ENCODE assay signal across 8 cellular contexts in genomic region chr12:62434504-62435336, GRCh38. TPM values are rescaled to one million over a fixed set of nuclear protein-coding genes. Genes with fewer than 3 reads are reported as not detected.
A peak's percentile ranks its signal among the peaks of the same experiment; 100 is the strongest.
DNase-seq lines count a peak whose midpoint lies in the region; ATAC-seq, FAIRE-seq and TF ChIP-seq lines count a peak whose summit lies in the region.

No MANE protein-coding gene starts in this region.

- FAIRE-seq in D721Med (lab: Jason Lieb, UNC), result no peak

- H3K9me3 Mint-ChIP-seq in activated CD8-positive, alpha-beta memory T cell treated with anti-CD3 and anti-CD28 coated beads, Interleukin-2, amount 10 ng/mL, durations not matched to agents 7 days and 5 days (ENCODE audit: low read depth), result no peaks in the 10 kb centered on the region

- H3K4me1 Mint-ChIP-seq in activated CD8-positive, alpha-beta memory T cell treated with anti-CD3 and anti-CD28 coated beads, Interleukin-2, amount 10 ng/mL, durations not matched to agents 7 days and 5 days, result peaks cover 18% of the 10 kb centered on the region

- CTCF ChIA-PET in activated CD8-positive, alpha-beta memory T cell treated with anti-CD3 and anti-CD28 coated beads, Interleukin-2, amount 10 ng/mL, durations not matched to agents 7 days and 5 days (lab: Charles Lee), result interaction anchor here (0.6 to 5.3 kb wide), 18 partner anchors 8 to 378 kb away, joined by 3 to 116 read pairs (median 4); partner anchors contain the start of gene MON2

- H3K27ac Mint-ChIP-seq in activated CD8-positive, alpha-beta memory T cell treated with anti-CD3 and anti-CD28 coated beads, Interleukin-2, amount 10 ng/mL, durations not matched to agents 7 days and 5 days, result no peak overlapping the region

- DNase-seq in activated CD8-positive, alpha-beta memory T cell treated with anti-CD3 and anti-CD28 coated beads, Interleukin-2, amount 10 ng/mL, durations not matched to agents 7 days and 5 days, result no peak
- DNase-seq in activated CD8-positive, alpha-beta memory T cell treated with anti-CD3 and anti-CD28 coated beads for 24 hours, result no peak
- peak; percentile 7 for DNase-seq in NCI-H510A (lab: John Stamatoyannopoulos, UW)
- DNase-seq in choroid plexus epithelial cell (ENCODE audit: low read depth), result no peak
- DNase-seq in mucosa of descending colon, result no peak
- no peak for DNase-seq in superior temporal gyrus (ENCODE audit: extremely low spot score)
- DNase-seq in COLO829 (ENCODE audit: low spot score), result no peak
- no peak for DNase-seq in D721Med (ENCODE audit: insufficient read length, low spot score)

- intact Hi-C loops in mucosa of descending colon (cut with DNase I, micrococcal nuclease), result loop anchor here in 1 of 2 donors (10.0 kb wide), 1 partner anchor 360 kb away; no protein-coding TSS in a partner anchor

- H3K4me3 ChIP-seq in choroid plexus epithelial cell (ENCODE audit: low read depth, low read length) (peak overlapping the region; percentile 55), mucosa of descending colon (no peak overlapping the region)

- H3K27me3 Mint-ChIP-seq in activated CD8-positive, alpha-beta memory T cell treated with anti-CD3 and anti-CD28 coated beads, Interleukin-2, amount 10 ng/mL, durations not matched to agents 7 days and 5 days, result peaks cover 68% of the 10 kb centered on the region

- peak overlapping the region; percentile 73 for H3K4me3 Mint-ChIP-seq in activated CD8-positive, alpha-beta memory T cell treated with anti-CD3 and anti-CD28 coated beads, Interleukin-2, amount 10 ng/mL, durations not matched to agents 7 days and 5 days

- no peaks in the 10 kb centered on the region for H3K36me3 Mint-ChIP-seq in activated CD8-positive, alpha-beta memory T cell treated with anti-CD3 and anti-CD28 coated beads, Interleukin-2, amount 10 ng/mL, durations not matched to agents 7 days and 5 days

- H3K9me3 ChIP-seq in mucosa of descending colon, result no peaks in the 10 kb centered on the region

- H3K36me3 ChIP-seq in mucosa of descending colon (ENCODE audit: low read depth), result no peaks in the 10 kb centered on the region

- ATAC-seq in activated CD8-positive, alpha-beta memory T cell treated with anti-CD3 and anti-CD28 coated beads, Interleukin-2, amount 10 ng/mL, durations not matched to agents 7 days and 5 days, result peak; percentile 56
- ATAC-seq in mucosa of descending colon, result peak; percentile 49

- H3K4me1 ChIP-seq in mucosa of descending colon (ENCODE audit: low read depth), result no peaks in the 10 kb centered on the region

- TF ChIP-seq CTCF in choroid plexus epithelial cell (conservative IDR thresholded peaks at IDR 0.05; ENCODE audit: low read depth, low read length) (no peak), mucosa of descending colon (IDR thresholded peaks at IDR 0.05) (no peak), D721Med (IDR thresholded peaks at IDR 0.05; ENCODE audit: insufficient read depth, missing control alignments) (no peak)

RNA-seq across cellular contexts. Expression of gene MON2, which starts 31.9 kb away (rescaled TPM):
- total RNA-seq in activated CD8-positive, alpha-beta memory T cell treated with anti-CD3 and anti-CD28 coated beads, Interleukin-2, amount 10 ng/mL, durations not matched to agents 7 days and 5 days, result 10 to 100 TPM; 39.3 to 53.9 TPM
- 10 to 100 TPM; 54.3 to 77.8 (median 55.4) TPM for total RNA-seq in mucosa of descending colon
